Comparison of ENCODE assay signal across 10 cellular contexts in the genomic region with DNA sequence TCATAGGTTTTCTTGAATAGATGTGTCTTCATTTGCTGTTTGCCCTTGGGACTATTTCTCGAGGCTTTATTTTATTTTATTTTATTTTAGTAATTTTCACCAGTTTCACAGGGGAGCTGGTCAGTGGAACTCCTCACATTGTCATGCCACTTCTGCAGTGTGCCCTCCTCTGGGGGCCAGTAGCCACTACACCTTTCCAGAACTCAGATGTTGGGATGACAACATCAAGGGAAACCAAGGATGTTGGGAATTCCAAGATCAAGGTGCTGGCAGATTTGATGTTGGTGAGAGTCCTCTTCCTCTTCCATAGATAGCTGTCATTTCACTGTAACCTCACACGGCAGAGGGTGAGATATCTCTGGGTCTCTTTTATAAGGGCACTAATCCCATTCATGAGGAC. TPM values are rescaled to one million over a fixed set of nuclear protein-coding genes. Genes with fewer than 3 reads are reported as not detected.
A peak's percentile ranks its signal among the peaks of the same experiment; 100 is the strongest.
DNase-seq lines count a peak whose midpoint lies in the region; ATAC-seq, FAIRE-seq and TF ChIP-seq lines count a peak whose summit lies in the region.
"Had no signal": no experiment of that assay in that cellular context is flagged by ENCODE, and none has a peak within 500 bp of the region (broad histone marks: within the 10 kb centered on the region; RNA-seq: fewer than 3 reads in every experiment).

No MANE protein-coding gene starts in this region.

- in situ Hi-C loops in G401 (cut with HindIII; ENCODE audit: low sequenced_read_pairs): no loop called here

- no peak overlapping the region for H3K14ac ChIP-seq in neuronal stem cell (ENCODE audit: low read length)

- no CpG with 5 or more reads among the region's 2 CpGs for WGBS in neuronal stem cell (ENCODE audit: extremely low coverage in 2 of 2, insufficient read length in 2 of 2, insufficient replicate concordance in 1 of 2), 2 donors

- H2BK120ac ChIP-seq in neuronal stem cell (ENCODE audit: low read depth, low read length): no peak overlapping the region

- H3K4ac ChIP-seq in neuronal stem cell (ENCODE audit: low read length): no peak overlapping the region

- H2BK12ac ChIP-seq in neuronal stem cell (ENCODE audit: low read length): no peak overlapping the region

- no peak overlapping the region for H3K4me3 ChIP-seq in NT2/D1 (ENCODE audit: insufficient read length, low read depth)
- no peak overlapping the region for H3K4me3 ChIP-seq in parathyroid adenoma (ENCODE audit: low read depth, low read length)
- H3K4me3 ChIP-seq in neuronal stem cell (ENCODE audit: low read length in 2 of 2): no peak overlapping the region
- H3K4me3 ChIP-seq: SJSA1 had no signal

- H2BK5ac ChIP-seq in neuronal stem cell (ENCODE audit: low read length): no peak overlapping the region

- FAIRE-seq in GM12892 (lab: Jason Lieb, UNC): no peak

- peak; percentile 36 for TF ChIP-seq CTCF in parathyroid adenoma (IDR thresholded peaks at IDR 0.05)

- H3K27ac ChIP-seq in epithelial cell of prostate (peak overlapping the region; percentile 38), parathyroid adenoma (no peak overlapping the region), neuronal stem cell (replicated peaks; ENCODE audit: low read length) (no peak overlapping the region)
- H3K27ac ChIP-seq: SJSA1 had no signal

- H3K27me3 ChIP-seq in NT2/D1 (ENCODE audit: insufficient read depth, insufficient read length) (no peaks in the 10 kb centered on the region), parathyroid adenoma (ENCODE audit: control insufficient read depth, insufficient read depth, low read length) (no peaks in the 10 kb centered on the region), neuronal stem cell (ENCODE audit: control insufficient read depth in 3 of 3, insufficient read depth in 3 of 3, low read depth in 1 of 3, low read length in 3 of 3) (no peaks in the 10 kb centered on the region)

- H2BK15ac ChIP-seq in neuronal stem cell (ENCODE audit: low read length): no peak overlapping the region

- H3K36me3 ChIP-seq in NT2/D1 (ENCODE audit: insufficient read depth, insufficient read length, low read length): no peaks in the 10 kb centered on the region
- no peaks in the 10 kb centered on the region for H3K36me3 ChIP-seq in parathyroid adenoma (ENCODE audit: control insufficient read depth, insufficient read depth, low read length)
- no peaks in the 10 kb centered on the region for H3K36me3 ChIP-seq in neuronal stem cell (replicated peaks in 1 of 2; ENCODE audit: control insufficient read depth in 2 of 2, insufficient read depth in 2 of 2, low read length in 2 of 2)
- H3K36me3 ChIP-seq: SJSA1 had no signal

- DNase-seq in G401 (ENCODE audit: low spot score): peak; percentile 8
- DNase-seq in NT2/D1 (ENCODE audit: low read depth, low spot score): peak; percentile 36
- no peak for DNase-seq in epithelial cell of prostate (ENCODE audit: low read depth, low spot score)
- no peak for DNase-seq in GM12892 (ENCODE audit: insufficient read length)
- no peak for DNase-seq in neuronal stem cell (ENCODE audit: low spot score)
- DNase-seq: cortex of kidney had no signal

- no peak overlapping the region for H4K91ac ChIP-seq in neuronal stem cell (ENCODE audit: low read depth, low read length, poor library complexity)

- ATAC-seq in GM18873 (IDR thresholded peaks at IDR 0.05; ENCODE audit: low FRiP score, unreplicated experiment) (no peak), GM18868 (IDR thresholded peaks at IDR 0.05; ENCODE audit: unreplicated experiment) (no peak)

- no peak overlapping the region for H4K8ac ChIP-seq in neuronal stem cell (ENCODE audit: low read depth, low read length)

- H2AFZ ChIP-seq in parathyroid adenoma: no peak overlapping the region
- H2AFZ ChIP-seq in neuronal stem cell (ENCODE audit: low read length): no peak overlapping the region

- H3K18ac ChIP-seq in neuronal stem cell (ENCODE audit: low read length): no peak overlapping the region

- no peaks in the 10 kb centered on the region for H3K79me2 ChIP-seq in parathyroid adenoma

- H3K4me1 ChIP-seq in NT2/D1 (ENCODE audit: insufficient read depth, insufficient read length) (no peaks in the 10 kb centered on the region), parathyroid adenoma (no peaks in the 10 kb centered on the region), neuronal stem cell (ENCODE audit: control insufficient read depth in 2 of 2, insufficient read depth in 1 of 2, low read depth in 1 of 2, low read length in 2 of 2) (no peaks in the 10 kb centered on the region)
- H3K4me1 ChIP-seq: SJSA1 had no signal

- H2AK5ac ChIP-seq in neuronal stem cell (ENCODE audit: low read depth, low read length): no peak overlapping the region

- H3K4me2 ChIP-seq in parathyroid adenoma (ENCODE audit: low read length) (no peak overlapping the region), neuronal stem cell (ENCODE audit: insufficient read depth, low read length, poor library complexity, severe bottlenecking) (no peak overlapping the region)

- H3K79me1 ChIP-seq in neuronal stem cell (ENCODE audit: low read depth, low read length): no peaks in the 10 kb centered on the region

- no peak for TF ChIP-seq POLR2A in GM12892 (IDR thresholded peaks at IDR 0.05; ENCODE audit: low read depth, low read length)

- no peak overlapping the region for H3K23ac ChIP-seq in neuronal stem cell (ENCODE audit: low read depth, low read length, poor library complexity)

- no peaks in the 10 kb centered on the region for H3K9me3 ChIP-seq in NT2/D1 (ENCODE audit: insufficient read depth, low read length)
- no peaks in the 10 kb centered on the region for H3K9me3 ChIP-seq in parathyroid adenoma (ENCODE audit: control insufficient read depth, low read length)
- no peaks in the 10 kb centered on the region for H3K9me3 ChIP-seq in neuronal stem cell (replicated peaks in 1 of 2; ENCODE audit: control insufficient read depth in 2 of 2, insufficient read depth in 1 of 2, low read depth in 1 of 2, low read length in 2 of 2)
- H3K9me3 ChIP-seq: SJSA1 had no signal

- no peak overlapping the region for H3K9ac ChIP-seq in NT2/D1 (ENCODE audit: insufficient read length, low read depth)
- no peak overlapping the region for H3K9ac ChIP-seq in parathyroid adenoma
- H3K9ac ChIP-seq in neuronal stem cell (ENCODE audit: low read depth, low read length, poor library complexity): no peak overlapping the region

RNA-seq across cellular contexts. Expression of a gene that starts 35.5 kb away (rescaled TPM):
- total RNA-seq in G401 (2014; rRNA removed; shearing (Covaris generic)): not detected in 2 replicates
- polyA plus RNA-seq in GM12892 (2012; ENCODE audit: missing spikeins): 0.32 TPM
- polyA plus RNA-seq in neuronal stem cell (2013, experiment 1 of 2): 0.03 TPM
- 0.03 TPM for polyA plus RNA-seq in neuronal stem cell (2013, experiment 2 of 2)
- total RNA-seq: SJSA1 had no signal

RNA-seq across cellular contexts. Expression of a gene that starts 57.9 kb away (rescaled TPM):
- total RNA-seq in G401 (2014; rRNA removed; shearing (Covaris generic)): not detected in 2 replicates
- polyA plus RNA-seq in GM12892 (2012; ENCODE audit: missing spikeins): 0.34 TPM
- not detected for polyA plus RNA-seq in neuronal stem cell (2013, experiment 1 of 2)
- polyA plus RNA-seq in neuronal stem cell (2013, experiment 2 of 2): not detected
- total RNA-seq: SJSA1 had no signal

Comparison
In these comparisons a context has a peak if more than half of its experiments do, and no peak if none do; other contexts are left out.
1. DNase-seq: peak in G401 (single experiment) and NT2/D1 (single experiment); none in epithelial cell of prostate (single experiment), GM12892 (single experiment) and neuronal stem cell (single experiment).